ENCODE assay signal across 14 cellular contexts in genomic region chr12:129659927-129660326, GRCh38.
A peak's percentile ranks its signal among the peaks of the same experiment; 100 is the strongest.
DNase-seq lines count a peak whose midpoint lies in the region; ATAC-seq, FAIRE-seq and TF ChIP-seq lines count a peak whose summit lies in the region.
"Had no signal": no experiment of that assay in that cellular context is flagged by ENCODE, and none has a peak within 500 bp of the region (broad histone marks: within the 10 kb centered on the region; RNA-seq: fewer than 3 reads in every experiment).

No MANE protein-coding gene starts in this region.

- H3K23me2 ChIP-seq in H1 (ENCODE audit: low read depth, low read length): no peaks in the 10 kb centered on the region

- H3K23ac ChIP-seq in H1 (ENCODE audit: insufficient read length): no peak overlapping the region

- no peaks in the 10 kb centered on the region for H3K79me1 ChIP-seq in H1 (ENCODE audit: low read depth, low read length)

- H4K20me1 ChIP-seq in H1 (replicated peaks in 1 of 2; ENCODE audit: control insufficient read depth in 1 of 2, insufficient read depth in 2 of 2, low read length in 2 of 2) (no peaks in the 10 kb centered on the region), neural progenitor cell (ENCODE audit: low read depth) (no peaks in the 10 kb centered on the region)

- H3K4me3 ChIP-seq in HFF-Myc (replicated peaks; ENCODE audit: low read depth, low read length) (no peak overlapping the region), H1 (ENCODE audit: extremely low read depth in 1 of 4, insufficient read depth in 2 of 4, low read depth in 3 of 4, low read length in 4 of 4) (no peak overlapping the region), neural progenitor cell (no peak overlapping the region)
- H3K4me3 ChIP-seq: adrenal gland, stomach had no signal

- no peaks in the 10 kb centered on the region for H3F3A ChIP-seq in neural progenitor cell (ENCODE audit: low read depth)

- H3K36me3 ChIP-seq in H1 (ENCODE audit: control insufficient read depth in 2 of 4, insufficient read depth in 4 of 4, low read length in 3 of 4) (no peaks in the 10 kb centered on the region), neural progenitor cell (no peaks in the 10 kb centered on the region)
- H3K36me3 ChIP-seq: adrenal gland, stomach had no signal

- H3K4me2 ChIP-seq in H1 (ENCODE audit: insufficient read depth in 1 of 2, low read depth in 2 of 2, low read length in 2 of 2) (no peak overlapping the region), neural progenitor cell (no peak overlapping the region)

- H2BK20ac ChIP-seq in H1 (ENCODE audit: low read length): no peak overlapping the region

- 0 out of 2 replicates have a peak overlapping the region, but pooled peaks have one; percentile 1 for H2BK5ac ChIP-seq in H1 (ENCODE audit: low read depth, low read length)

- TF ChIP-seq EP300 in H1 (IDR thresholded peaks at IDR 0.05; ENCODE audit: borderline replicate concordance in 1 of 2, low read depth in 2 of 2, low read length in 2 of 2): no peak

- no peaks in the 10 kb centered on the region for H3K79me2 ChIP-seq in H1 (ENCODE audit: control insufficient read depth in 1 of 2, insufficient read depth in 2 of 2, low read length in 2 of 2)
- H3K79me2 ChIP-seq in neural progenitor cell (ENCODE audit: low read depth): no peaks in the 10 kb centered on the region

- peak; percentile 84 for FAIRE-seq in RCC 7860 (lab: Jason Lieb, UNC)
- FAIRE-seq in H1 (lab: Jason Lieb, UNC): no peak

- H2BK15ac ChIP-seq in H1 (ENCODE audit: low read length): no peak overlapping the region

- no peak overlapping the region for H3K4ac ChIP-seq in H1 (replicated peaks; ENCODE audit: insufficient read length, low read depth, low read length)

- H3K27me3 ChIP-seq in H1 (replicated peaks in 1 of 4; ENCODE audit: control insufficient read depth in 3 of 4, extremely low read depth in 1 of 4, insufficient read depth in 3 of 4, low read length in 3 of 4) (no peaks in the 10 kb centered on the region), neural progenitor cell (no peaks in the 10 kb centered on the region)
- H3K27me3 ChIP-seq: adrenal gland, stomach had no signal

- no peaks in the 10 kb centered on the region for H3K36me3 Mint-ChIP-seq in neural progenitor cell
- no peaks in the 10 kb centered on the region for H3K36me3 Mint-ChIP-seq in natural killer cell treated with Interleukin-12 subunit alpha and Interleukin-12 subunit beta and Interleukin-15 and Interleukin-18, amount 100 ng/mL, for 72 hours

- peak overlapping the region; percentile 76; the same call in 1 of the 2 replicates for H2AK5ac ChIP-seq in H1 (ENCODE audit: low read depth, low read length)

- H4K91ac ChIP-seq in H1 (replicated peaks; ENCODE audit: insufficient read length, low read length): no peak overlapping the region

- H3K27ac Mint-ChIP-seq in neural progenitor cell: peak overlapping the region; percentile 1
- H3K27ac Mint-ChIP-seq in natural killer cell treated with Interleukin-12 subunit alpha and Interleukin-12 subunit beta and Interleukin-15 and Interleukin-18, amount 100 ng/mL, for 72 hours: no peak overlapping the region
- H3K27ac Mint-ChIP-seq: activated CD4-positive, alpha-beta T cell treated with anti-CD3 and anti-CD28 coated beads, Interleukin-2, amount 10 ng/mL, durations not matched to agents 24 days and 14 days had no signal

- POLR2A ChIA-PET in H1 (lab: Charles Lee; ENCODE audit: partially characterized antibody): interaction anchor here (0.7 kb wide), 1 partner anchor 281 kb away, joined by 3 read pairs; no protein-coding TSS in a partner anchor

- peaks cover 6% of the 10 kb centered on the region for H3K27me3 Mint-ChIP-seq in neural progenitor cell (ENCODE audit: insufficient read depth, low read depth)
- H3K27me3 Mint-ChIP-seq in natural killer cell treated with Interleukin-12 subunit alpha and Interleukin-12 subunit beta and Interleukin-15 and Interleukin-18, amount 100 ng/mL, for 72 hours: peaks cover 0 to 8% of the 10 kb centered on the region in 2 donors
- H3K27me3 Mint-ChIP-seq: activated CD4-positive, alpha-beta T cell treated with anti-CD3 and anti-CD28 coated beads, Interleukin-2, amount 10 ng/mL, durations not matched to agents 24 days and 14 days had no signal

- H3K4me1 ChIP-seq in H1 (replicated peaks in 1 of 4; ENCODE audit: control insufficient read depth in 3 of 4, insufficient read depth in 4 of 4, low read length in 3 of 4) (peaks cover 4 to 18% (median 10%) of the 10 kb centered on the region in 4 experiments; a peak in 5 of 7 replicates), neural progenitor cell (peaks cover 17% of the 10 kb centered on the region)
- H3K4me1 ChIP-seq: adrenal gland, stomach had no signal

- no peak overlapping the region for H4K8ac ChIP-seq in H1 (ENCODE audit: extremely low read depth, insufficient read depth, low read length)

- ATAC-seq in HG03439 (IDR thresholded peaks at IDR 0.05; ENCODE audit: unreplicated experiment) (no peak), GM18909 (IDR thresholded peaks at IDR 0.05; ENCODE audit: poor library complexity, unreplicated experiment) (no peak)
- ATAC-seq in natural killer cell treated with Interleukin-12 subunit alpha and Interleukin-12 subunit beta and Interleukin-15 and Interleukin-18, amount 100 ng/mL, for 72 hours: no peak
- ATAC-seq: sciatic nerve had no signal

- H3K9me3 ChIP-seq in H1 (ENCODE audit: insufficient read depth in 2 of 2, low read depth in 1 of 2, low read length in 1 of 2): no peaks in the 10 kb centered on the region
- H3K9me3 ChIP-seq in neural progenitor cell (ENCODE audit: low read depth): no peaks in the 10 kb centered on the region
- H3K9me3 ChIP-seq: adrenal gland had no signal

- no peak for TF ChIP-seq CTCF in HFF-Myc (IDR thresholded peaks at IDR 0.05; ENCODE audit: low read depth, low read length, missing control alignments)
- no peak for TF ChIP-seq CTCF in H1 (IDR thresholded peaks at IDR 0.05; ENCODE audit: control extremely low read depth in 1 of 3, insufficient read depth in 1 of 3, low read depth in 1 of 3, low read length in 3 of 3)
- TF ChIP-seq CTCF in neural progenitor cell (IDR thresholded peaks at IDR 0.05): no peak
- no peak for TF ChIP-seq CTCF in GM13977 (IDR thresholded peaks at IDR 0.05; ENCODE audit: extremely low read depth, insufficient read depth, missing control alignments)

- H2AFZ ChIP-seq in H1 (ENCODE audit: low read length) (no peak overlapping the region), neural progenitor cell (replicated peaks) (no peak overlapping the region)

- CTCF ChIA-PET in H1 (lab: Charles Lee; ENCODE audit: partially characterized antibody): interaction anchor here (1.6 kb wide), 1 partner anchor 17 kb away, joined by 5 read pairs; no protein-coding TSS in a partner anchor

- in situ Hi-C loops in GM13977 (cut with MboI; ENCODE audit: low pct_unique_long_range_greater_than_20kb, low sequenced_read_pairs, unreplicated experiment): no loop called here

- H3K27ac ChIP-seq in H1 (ENCODE audit: low read depth, low read length) (no peak overlapping the region), neural progenitor cell (no peak overlapping the region)
- H3K27ac ChIP-seq: adrenal gland, stomach had no signal

- TF ChIP-seq RAD21 in H1 (IDR thresholded peaks at IDR 0.05 in 1 of 2, conservative IDR thresholded peaks at IDR 0.05 in 1 of 2; ENCODE audit: low read depth in 2 of 2, low read length in 2 of 2): no peak

- WGBS in H1 (ENCODE audit: extremely low coverage in 1 of 2, insufficient coverage in 1 of 2, insufficient read length in 1 of 2, insufficient replicate concordance in 2 of 2, low coverage in 1 of 2, low lambda C conversion rate in 2 of 2, missing lambda C conversion rate in 1 of 2), 2 experiments: 93% methylated on average over 2 of the region's 2 CpGs; no CpG with 5 or more reads in 1 of the 2 experiments

- peaks cover 6% of the 10 kb centered on the region for H3K9me3 Mint-ChIP-seq in neural progenitor cell
- peaks cover 3% of the 10 kb centered on the region for H3K9me3 Mint-ChIP-seq in natural killer cell treated with Interleukin-12 subunit alpha and Interleukin-12 subunit beta and Interleukin-15 and Interleukin-18, amount 100 ng/mL, for 72 hours
- H3K9me3 Mint-ChIP-seq: activated CD4-positive, alpha-beta T cell treated with anti-CD3 and anti-CD28 coated beads, Interleukin-2, amount 10 ng/mL, durations not matched to agents 24 days and 14 days had no signal

- peak overlapping the region; percentile 88 for H2BK12ac ChIP-seq in H1 (ENCODE audit: low read depth, low read length)

- no peak overlapping the region for H3K56ac ChIP-seq in H1 (replicated peaks; ENCODE audit: insufficient read length, low read depth, low read length)

- no peak overlapping the region for H3K4me3 Mint-ChIP-seq in neural progenitor cell
- no peak overlapping the region for H3K4me3 Mint-ChIP-seq in natural killer cell treated with Interleukin-12 subunit alpha and Interleukin-12 subunit beta and Interleukin-15 and Interleukin-18, amount 100 ng/mL, for 72 hours
- H3K4me3 Mint-ChIP-seq: activated CD4-positive, alpha-beta T cell treated with anti-CD3 and anti-CD28 coated beads, Interleukin-2, amount 10 ng/mL, durations not matched to agents 24 days and 14 days had no signal

- H3K9ac ChIP-seq in H1 (replicated peaks in 1 of 4; ENCODE audit: extremely low read depth in 1 of 4, low read depth in 3 of 4, low read length in 3 of 4): no peak overlapping the region
- H3K9ac ChIP-seq in neural progenitor cell: no peak overlapping the region

- peak; percentile 46 for DNase-seq in HFF-Myc (ENCODE audit: extremely low read depth, low read depth)
- DNase-seq in RCC 7860 (ENCODE audit: low spot score): peak; percentile 87
- DNase-seq in H1 (ENCODE audit: low read depth in 1 of 2, low spot score in 2 of 2): no peak
- no peak for DNase-seq in neural progenitor cell (ENCODE audit: low spot score)
- DNase-seq in natural killer cell treated with Interleukin-12 subunit alpha and Interleukin-12 subunit beta and Interleukin-15 and Interleukin-18, amount 100 ng/mL, for 72 hours (ENCODE audit: low spot score): no peak
- no peak for DNase-seq in GM13977 (ENCODE audit: low spot score)
- DNase-seq: activated CD4-positive, alpha-beta T cell treated with anti-CD3 and anti-CD28 coated beads, Interleukin-2, amount 10 ng/mL, durations not matched to agents 24 days and 14 days; activated T-cell treated with anti-CD3 and anti-CD28 coated beads, Interleukin-2, amount 50 U/mL, for 48 hours; NCI-H2171; stomach had no signal

- no peak overlapping the region for H3K18ac ChIP-seq in H1 (ENCODE audit: extremely low read depth, low read length)

- no peak for TF ChIP-seq POLR2A in H1 (IDR thresholded peaks at IDR 0.05; ENCODE audit: control extremely low read depth in 1 of 2, low read depth in 2 of 2, low read length in 2 of 2)

- no peak overlapping the region for H4K5ac ChIP-seq in H1 (ENCODE audit: insufficient read length, low read depth, low read length)

- H2BK120ac ChIP-seq in H1 (replicated peaks; ENCODE audit: low read depth, low read length): no peak overlapping the region

- peaks cover 31% of the 10 kb centered on the region for H3K4me1 Mint-ChIP-seq in neural progenitor cell
- H3K4me1 Mint-ChIP-seq in natural killer cell treated with Interleukin-12 subunit alpha and Interleukin-12 subunit beta and Interleukin-15 and Interleukin-18, amount 100 ng/mL, for 72 hours (ENCODE audit: low read depth in 2 of 2): no peaks in the 10 kb centered on the region
- H3K4me1 Mint-ChIP-seq: activated CD4-positive, alpha-beta T cell treated with anti-CD3 and anti-CD28 coated beads, Interleukin-2, amount 10 ng/mL, durations not matched to agents 24 days and 14 days had no signal

- H3K14ac ChIP-seq in H1 (ENCODE audit: insufficient read length): no peak overlapping the region

TF ChIP-seq in H1, 55 proteins besides CTCF, POLR2A, EP300 and RAD21 (continues in another document):
- no peak for TF ChIP-seq SRF (IDR thresholded peaks at IDR 0.05; ENCODE audit: low read depth, low read length)

Comparison
In these comparisons a context has a peak if more than half of its experiments do, and no peak if none do; other contexts are left out.
1. DNase-seq: peak in HFF-Myc (single experiment) and RCC 7860 (single experiment); none in H1 (0 of 2), neural progenitor cell (single experiment), natural killer cell treated with Interleukin-12 subunit alpha and Interleukin-12 subunit beta and Interleukin-15 and Interleukin-18, amount 100 ng/mL, for 72 hours (single experiment) and GM13977 (single experiment).